In the genomic region with DNA sequence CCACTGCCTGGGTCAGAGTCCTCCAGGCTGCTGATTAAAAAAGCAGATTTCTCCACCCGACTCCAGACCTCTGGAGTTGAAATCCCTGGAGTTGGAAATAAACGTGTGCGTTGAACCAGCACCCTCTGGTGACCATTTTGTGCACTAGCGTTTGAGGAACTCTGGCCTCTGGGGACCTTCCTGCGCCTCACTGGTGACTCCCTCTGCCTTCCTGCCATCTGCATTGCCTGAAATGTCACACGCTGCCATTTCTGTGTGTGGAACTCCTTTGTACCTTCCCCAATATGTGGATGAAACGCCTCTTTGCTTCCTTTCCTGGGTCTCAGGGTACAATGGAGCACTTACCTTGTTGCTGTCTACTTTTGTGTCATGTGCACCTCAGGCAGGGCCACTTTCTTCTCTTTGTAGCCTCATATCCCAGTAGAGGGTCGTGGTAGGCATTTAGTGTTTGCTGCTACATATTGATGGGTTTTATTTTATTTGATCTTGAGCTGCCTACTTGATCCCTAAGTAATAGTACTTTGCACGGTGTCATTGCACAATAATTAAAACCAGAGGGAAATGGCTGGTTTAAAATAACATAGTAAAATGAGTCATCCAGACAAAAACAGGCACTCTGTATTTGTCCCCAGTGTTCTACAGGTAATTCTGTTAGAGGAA, we compare ENCODE assay signal across 8 cellular contexts. TPM values are rescaled to one million over a fixed set of nuclear protein-coding genes. Genes with fewer than 3 reads are reported as not detected.
A peak's percentile ranks its signal among the peaks of the same experiment; 100 is the strongest.
DNase-seq lines count a peak whose midpoint lies in the region; ATAC-seq, FAIRE-seq and TF ChIP-seq lines count a peak whose summit lies in the region.

No MANE protein-coding gene starts in this region.

- no peaks in the 10 kb centered on the region for H3K4me1 ChIP-seq in GM12878 (ENCODE audit: control insufficient read depth, insufficient read depth, low read length)
- H3K4me1 ChIP-seq in sigmoid colon: peaks cover 0 to 7% (median 0%) of the 10 kb centered on the region in 4 donors

- under 1% methylated on average over 9 of the region's 9 CpGs for WGBS in GM12878 (ENCODE audit: insufficient coverage, insufficient replicate concordance, low lambda C conversion rate, missing lambda C conversion rate)
- 2 to 12% methylated on average over 9 of the region's 9 CpGs for WGBS in sigmoid colon, 2 donors

- DNase-seq in AG04450 (ENCODE audit: low read depth, low spot score) (peak; percentile 36), NCI-H1694 (lab: John Stamatoyannopoulos, UW) (peak; percentile 92), T follicular helper cell (ENCODE audit: low read depth) (peak; percentile 19), GM12878 (ENCODE audit: low read depth, low spot score) (peak; percentile 25), hippocampal formation (lab: John Stamatoyannopoulos, UW) (peak; percentile 69 to 70), sigmoid colon (peak; percentile 82)

- RAD21 ChIA-PET in GM12878 (lab: Charles Lee; ENCODE audit: unreplicated experiment): interaction anchor here (0.6 kb wide), 1 partner anchor 133 kb away, joined by 3 read pairs; no protein-coding TSS in a partner anchor

- TF ChIP-seq EP300 in GM12878 (IDR thresholded peaks at IDR 0.05; ENCODE audit: borderline replicate concordance in 1 of 2, control insufficient read depth in 1 of 2, low read depth in 2 of 2, low read length in 2 of 2) (no peak), sigmoid colon (IDR thresholded peaks at IDR 0.05) (no peak)

- no peaks in the 10 kb centered on the region for H4K20me1 ChIP-seq in GM12878 (ENCODE audit: control insufficient read depth, insufficient read depth)

- H2AFZ ChIP-seq in GM12878 (ENCODE audit: control insufficient read depth, low read depth, low read length): peak overlapping the region; percentile 37

- CTCF ChIA-PET in AG04450 (lab: Charles Lee): interaction anchor here (0.6 to 4.6 kb wide), 33 partner anchors 8 to 690 kb away, joined by 3 to 74 read pairs (median 4); partner anchors contain the start of gene SIAH2
- CTCF ChIA-PET in GM12878 (lab: Yijun Ruan, JAX): interaction anchor here (0.6 to 2.8 kb wide), 15 partner anchors 10 to 618 kb away, joined by 3 to 11 read pairs (median 4); no protein-coding TSS in a partner anchor

- no peak overlapping the region for H3K27ac ChIP-seq in AG04450 (ENCODE audit: low read depth, low read length)
- no peak overlapping the region for H3K27ac ChIP-seq in GM12878 (ENCODE audit: control insufficient read depth, insufficient read depth)
- no peak overlapping the region for H3K27ac ChIP-seq in sigmoid colon

- H3K4me3 ChIP-seq in AG04450 (ENCODE audit: low read depth, low read length) (no peak overlapping the region), GM12878 (no peak overlapping the region), sigmoid colon (no peak overlapping the region)

- POLR2A ChIA-PET in AG04450 (lab: Yijun Ruan, JAX): no interaction called here
- POLR2A ChIA-PET in GM12878 (lab: Charles Lee): no interaction called here

- H3K27me3 ChIP-seq in AG04450 (ENCODE audit: control insufficient read depth, insufficient read depth, low read length) (peaks cover 5% of the 10 kb centered on the region), GM12878 (replicated peaks in 1 of 2; ENCODE audit: control insufficient read depth in 2 of 2, insufficient read depth in 2 of 2, low read length in 1 of 2) (peaks cover 2 to 3% of the 10 kb centered on the region in 2 experiments), sigmoid colon (peaks cover 0 to 7% (median 3%) of the 10 kb centered on the region in 3 donors)

- TF ChIP-seq CTCF in AG04450 (IDR thresholded peaks at IDR 0.05; ENCODE audit: low read depth, low read length): peak; percentile 94
- peak; percentile 83 to 90 (median 83) for TF ChIP-seq CTCF in GM12878 (IDR thresholded peaks at IDR 0.05 in 2 of 3, conservative IDR thresholded peaks at IDR 0.05 in 1 of 3; ENCODE audit: control insufficient read depth in 2 of 3, extremely low read depth in 1 of 3, insufficient read depth in 1 of 3, low read depth in 3 of 3, low read length in 3 of 3)
- TF ChIP-seq CTCF in sigmoid colon (IDR thresholded peaks at IDR 0.05): peak; percentile 64 to 85 (median 80)

- SMC1A ChIA-PET in GM12878 (lab: Charles Lee; ENCODE audit: uncharacterized antibody, unreplicated experiment): interaction anchor here (0.9 to 1.5 kb wide), 3 partner anchors 10 to 426 kb away, joined by 3 to 4 read pairs (median 3); no protein-coding TSS in a partner anchor

- TF ChIP-seq POLR2A in GM12878 (IDR thresholded peaks at IDR 0.05; ENCODE audit: low read depth, low read length) (no peak), sigmoid colon (IDR thresholded peaks at IDR 0.05) (no peak)

- H3K36me3 ChIP-seq in GM12878 (ENCODE audit: control insufficient read depth in 2 of 2, insufficient read depth in 2 of 2, low read length in 1 of 2) (no peaks in the 10 kb centered on the region), sigmoid colon (no peaks in the 10 kb centered on the region)

- intact Hi-C loops in GM12878 (cut with micrococcal nuclease; ENCODE audit: unreplicated experiment): loop anchor here (1.0 to 5.0 kb wide), 5 partner anchors 79 to 619 kb away; no protein-coding TSS in a partner anchor
- intact Hi-C loops in sigmoid colon (cut with DNase I): loop anchor here (1.0 to 5.0 kb wide), 4 partner anchors 134 to 425 kb away; no protein-coding TSS in a partner anchor

- no peak overlapping the region for H3K4me2 ChIP-seq in GM12878 (ENCODE audit: control insufficient read depth, insufficient read depth)

- BruUV-seq in GM12878 (replicated peaks; lab: Mats Ljungman, UMichigan): no TSS peak

- in situ Hi-C loops in GM12878 (cut with MboI): loop anchor here (5.0 to 25.0 kb wide), 4 partner anchors 221 to 609 kb away; partner anchors contain the start of genes EIF2A and SERP1

- H3K9me3 ChIP-seq in AG04450 (ENCODE audit: control insufficient read depth, insufficient read depth, low read length): no peaks in the 10 kb centered on the region
- no peaks in the 10 kb centered on the region for H3K9me3 ChIP-seq in GM12878 (replicated peaks; ENCODE audit: control insufficient read depth, insufficient read depth, low read length)
- no peaks in the 10 kb centered on the region for H3K9me3 ChIP-seq in sigmoid colon

- H3K9ac ChIP-seq in GM12878 (ENCODE audit: control insufficient read depth, insufficient read depth, low read length): no peak overlapping the region

- no peaks in the 10 kb centered on the region for H3K79me2 ChIP-seq in GM12878 (ENCODE audit: control insufficient read depth, insufficient read depth, low read length)

- peak; percentile 74 for TF ChIP-seq RAD21 in GM12878 (IDR thresholded peaks at IDR 0.05; ENCODE audit: insufficient read depth, low read depth, low read length)

- ATAC-seq in GM18511 (IDR thresholded peaks at IDR 0.05; ENCODE audit: unreplicated experiment) (peak; percentile 94), HG02970 (IDR thresholded peaks at IDR 0.05; ENCODE audit: low FRiP score, unreplicated experiment) (peak; percentile 73), GM12878 (peak; percentile 94)

- peak; percentile 95 for FAIRE-seq in GM12878 (lab: Jason Lieb, UNC)

TF ChIP-seq in GM12878, 131 proteins besides CTCF, POLR2A, EP300 and RAD21 (continues in another document):
- no peak for TF ChIP-seq KDM1A (IDR thresholded peaks at IDR 0.05; ENCODE audit: borderline replicate concordance)
- TF ChIP-seq CBFB (IDR thresholded peaks at IDR 0.05; ENCODE audit: low read depth): no peak
- TF ChIP-seq IRF4 (IDR thresholded peaks at IDR 0.05; ENCODE audit: low read depth, low read length): 0 out of 2 replicates have a peak, but pooled peaks have one; percentile 6
- no peak for TF ChIP-seq HDGF (IDR thresholded peaks at IDR 0.05)
- TF ChIP-seq MEF2B (IDR thresholded peaks at IDR 0.05; ENCODE audit: partially characterized antibody, poor library complexity, severe bottlenecking): peak; percentile 94
- peak; percentile 46; the same call in 1 of the 2 replicates for TF ChIP-seq IKZF1 (conservative IDR thresholded peaks at IDR 0.05)
- TF ChIP-seq, protein P1, sequence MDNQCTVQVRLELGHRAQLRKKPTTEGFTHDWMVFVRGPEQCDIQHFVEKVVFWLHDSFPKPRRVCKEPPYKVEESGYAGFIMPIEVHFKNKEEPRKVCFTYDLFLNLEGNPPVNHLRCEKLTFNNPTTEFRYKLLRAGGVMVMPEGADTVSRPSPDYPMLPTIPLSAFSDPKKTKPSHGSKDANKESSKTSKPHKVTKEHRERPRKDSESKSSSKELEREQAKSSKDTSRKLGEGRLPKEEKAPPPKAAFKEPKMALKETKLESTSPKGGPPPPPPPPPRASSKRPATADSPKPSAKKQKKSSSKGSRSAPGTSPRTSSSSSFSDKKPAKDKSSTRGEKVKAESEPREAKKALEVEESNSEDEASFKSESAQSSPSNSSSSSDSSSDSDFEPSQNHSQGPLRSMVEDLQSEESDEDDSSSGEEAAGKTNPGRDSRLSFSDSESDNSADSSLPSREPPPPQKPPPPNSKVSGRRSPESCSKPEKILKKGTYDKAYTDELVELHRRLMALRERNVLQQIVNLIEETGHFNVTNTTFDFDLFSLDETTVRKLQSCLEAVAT (IDR thresholded peaks at IDR 0.05): no peak
- TF ChIP-seq SMC3 (IDR thresholded peaks at IDR 0.05; ENCODE audit: borderline replicate concordance, low read length): peak; percentile 81
- TF ChIP-seq YY1 (IDR thresholded peaks at IDR 0.05; ENCODE audit: low read depth, low read length): peak; percentile 49; the same call in 1 of the 2 replicates

RNA-seq across cellular contexts. Expression of gene GPR171, which starts 56.8 kb away (rescaled TPM):
- polyA plus RNA-seq in AG04450 (2011; rRNA removed) (not detected in 2 replicates), GM12878 (2011; rRNA removed) (0.07 and 0.26 TPM in 2 replicates), GM12878 (2014; fragmentation: Illumina TruSeq; extraction: Trizol) (not detected in 2 replicates), GM12878 (2014; fragmentation: Nextera tagmentation; extraction: Ambion mirVana) (under 1 TPM in 1 of 2 experiments, not detected in 1; 0.05 TPM), GM12878 (2014; rRNA removed) (not detected in 2 replicates), GM12878 (2016; fragmentation: Nextera tagmentation; extraction: Ambion mirVana) (not detected), sigmoid colon (1 to 10 TPM in 1 of 3 donors, under 1 TPM in 1, not detected in 1; 0.46 to 8.9 TPM)
- not detected in 2 replicates for polyA minus RNA-seq in AG04450 (2011; rRNA and poly(A)+ RNA removed)
- not detected in 2 replicates for total RNA-seq in GM12878 (2013; cell fraction: nucleolus; rRNA removed)
- total RNA-seq in GM12878 (2014; rRNA removed) (not detected in 2 replicates), GM12878 (2014; rRNA removed; fragmentation: Illumina TruSeq; extraction: Trizol) (not detected in 2 replicates), GM12878 (2021) (not detected in 2 replicates), sigmoid colon (1 to 10 TPM in 1 of 4 donors, under 1 TPM in 2, not detected in 1; 0.41 to 2.6 (median 0.55) TPM)
- not detected for polyA plus RNA-seq in GM12878 (2011; ENCODE audit: low read depth)
- 0.03 and 11.4 TPM in 2 replicates for polyA plus RNA-seq in GM12878 (2011; cell fraction: cytosol; rRNA removed)
- 0.12 and 0.15 TPM in 2 replicates for polyA plus RNA-seq in GM12878 (2011; cell fraction: nucleus; rRNA removed)
- 0.17 TPM in 1 of 2 replicates, not detected in the other for polyA plus RNA-seq in GM12878 (2012)
- polyA minus RNA-seq in GM12878 (2011; rRNA and poly(A)+ RNA removed): 0.29 TPM in 1 of 2 replicates, not detected in the other
- polyA minus RNA-seq in GM12878 (2011; cell fraction: cytosol; rRNA and poly(A)+ RNA removed): not detected in 2 replicates
- polyA minus RNA-seq in GM12878 (2011; cell fraction: nucleus; rRNA and poly(A)+ RNA removed): not detected in 2 replicates

Comparison
In these comparisons a context has a peak if more than half of its experiments do, and no peak if none do; other contexts are left out.
1. DNase-seq: peak in every context shown above with its lines; median percentile 92 in NCI-H1694; 82 in sigmoid colon; 70 in hippocampal formation; 36 in AG04450; 25 in GM12878; 19 in T follicular helper cell.